In the genomic region with DNA sequence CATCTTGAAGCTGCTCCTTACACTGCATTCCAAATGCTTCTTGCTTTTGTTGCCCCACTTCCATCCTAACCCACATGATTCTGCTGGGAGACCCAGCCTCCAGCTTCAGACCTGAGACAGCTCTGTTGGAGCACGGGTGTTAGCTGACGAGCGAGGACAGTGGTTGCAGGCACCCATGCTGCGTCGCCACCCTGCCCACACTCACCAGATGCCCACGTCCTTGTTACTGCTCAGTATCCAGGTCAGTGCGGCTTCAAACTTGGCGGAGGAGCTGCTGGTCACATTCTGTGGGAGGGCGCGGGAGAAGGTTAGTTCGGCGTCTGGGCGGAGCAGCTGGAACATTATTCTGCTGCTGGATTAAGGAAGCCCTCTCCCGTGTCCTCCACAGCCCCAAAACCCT, we compare ENCODE assay signal across 1 cellular context.
TF ChIP-seq lines count a peak whose summit lies in the region.

No MANE protein-coding gene starts in this region.

TF ChIP-seq in GM23338, 12 proteins besides CTCF, POLR2A, EP300 and RAD21 (continued from another document):
- TF ChIP-seq ZNF331 (CRISPR knock-in tag; IDR thresholded peaks at IDR 0.05; ENCODE audit: low read depth) (no peak), CREB1 (CRISPR knock-in tag; IDR thresholded peaks at IDR 0.05; ENCODE audit: low read depth) (no peak)
TF ChIP-seq in GM23338: peak in this region for 0.
